ENCODE assay signal across 8 cellular contexts in the genomic region with DNA sequence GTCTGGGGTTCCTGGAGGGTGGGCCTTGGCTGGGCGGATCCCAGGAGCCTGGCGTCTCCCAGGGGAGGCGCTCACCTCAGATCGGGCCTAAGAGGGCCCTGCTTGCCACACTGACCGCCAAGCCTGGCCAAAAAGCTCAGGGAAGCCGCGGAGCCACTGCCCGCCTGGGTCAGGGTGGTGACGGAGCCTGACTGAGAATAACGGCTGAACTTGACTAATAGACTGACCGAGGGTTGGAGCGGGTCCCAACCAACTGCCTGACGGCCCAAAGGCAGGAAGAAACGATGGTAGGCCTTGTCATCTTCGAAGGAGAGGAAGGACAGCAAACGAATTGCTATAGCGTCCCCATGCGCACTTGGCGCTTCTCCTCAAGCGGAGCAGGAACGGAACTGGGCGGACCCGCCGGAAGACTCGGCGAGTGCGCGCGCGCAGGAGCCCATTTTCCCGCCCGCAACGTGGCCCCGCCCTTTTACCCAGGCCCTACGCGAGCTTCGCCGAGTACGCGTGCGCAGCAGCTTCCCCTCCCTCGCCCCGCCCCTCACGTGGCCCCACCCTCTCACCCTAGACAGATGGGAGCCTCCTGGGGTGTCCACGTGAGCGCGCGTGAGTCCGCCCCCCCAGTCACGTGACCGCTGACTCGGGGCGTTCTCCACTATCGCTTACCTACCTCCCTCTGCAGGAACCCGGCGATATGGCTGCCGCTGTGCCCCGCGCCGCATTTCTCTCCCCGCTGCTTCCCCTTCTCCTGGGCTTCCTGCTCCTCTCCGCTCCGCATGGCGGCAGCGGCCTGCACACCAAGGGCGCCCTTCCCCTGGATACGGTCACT. TPM values are rescaled to one million over a fixed set of nuclear protein-coding genes. Genes with fewer than 3 reads are reported as not detected.
DNase-seq lines count a peak whose midpoint lies in the region; ATAC-seq and TF ChIP-seq lines count a peak whose summit lies in the region.

A gene (plus strand): TSS at position 652 of the 826 bp plus-strand sequence. CDS start 40 bp downstream, at position 692.
A gene (minus strand): TSS at position 391 of the 826 bp plus-strand sequence. CDS start 7,895 bp downstream, outside the sequence.

- ATAC-seq in GM19372 (IDR thresholded peaks at IDR 0.05; ENCODE audit: low read depth, unreplicated experiment) (peak; percentile 70), HG03558 (IDR thresholded peaks at IDR 0.05; ENCODE audit: extremely low read depth, unreplicated experiment) (peak; percentile 46), right lobe of liver (peak; percentile 82 to 94 (median 90))

- intact Hi-C loops in right lobe of liver (cut with DNase I), result no loop called here

- peak; percentile 89 for TF ChIP-seq POLR2A in right lobe of liver (IDR thresholded peaks at IDR 0.05)

- H3K9me3 ChIP-seq in right lobe of liver, result no peaks in the 10 kb centered on the region

- peak within 1 kb of the TSS; percentile 83 to 95 (median 95) for H3K27ac ChIP-seq in right lobe of liver

- DNase-seq in CD1c-positive myeloid dendritic cell (ENCODE audit: extremely low spot score), result peak; percentile 100
- DNase-seq in NCI-H748 treated with DMSO at 0.1 percent for 48 hours (lab: John Stamatoyannopoulos, UW), result peak; percentile 96
- DNase-seq in activated CD4-positive, alpha-beta T cell treated with anti-CD3 and anti-CD28 coated beads, Interleukin-2, amount 50 U/mL, for 4 hours, result peak; percentile 100
- DNase-seq in dermis blood vessel endothelial cell, result peak; percentile 99
- DNase-seq in right lobe of liver, result peak; percentile 100
- DNase-seq in stimulated activated CD4-positive, alpha-beta T cell treated with anti-CD3 and anti-CD28 coated beads, Interleukin-4, amount 100 ng/mL, for 4 hours, result peak; percentile 100

- no peaks in the 10 kb centered on the region for H3K27me3 ChIP-seq in right lobe of liver

- under 1% methylated on average over 20 of the region's 67 CpGs for WGBS in right lobe of liver (ENCODE audit: insufficient coverage, low coverage, low lambda C conversion rate, missing lambda C conversion rate)

- H3K4me3 ChIP-seq in right lobe of liver, result peak within 1 kb of the TSS; percentile 87 to 96 (median 93)

- H3K36me3 ChIP-seq in right lobe of liver, result peaks cover 0 to 12% (median 0%) of the 10 kb centered on the region in 4 donors

- TF ChIP-seq CTCF in right lobe of liver (IDR thresholded peaks at IDR 0.05), result peak; percentile 43 to 64 (median 52)

- peaks cover 0 to 18% (median 10%) of the 10 kb centered on the region in 4 donors for H3K4me1 ChIP-seq in right lobe of liver

RNA-seq across cellular contexts. Expression of the first gene that starts in this region (rescaled TPM):
- total RNA-seq in dermis blood vessel endothelial cell, result 70.2 and 92.7 TPM in 2 replicates
- 100 to 1,000 TPM in 3 of 6 experiments, 10 to 100 TPM in 3; 41.7 to 124 (median 94.3) TPM for total RNA-seq in right lobe of liver

RNA-seq across cellular contexts. Expression of the second gene that starts in this region (rescaled TPM):
- total RNA-seq in dermis blood vessel endothelial cell, result 3.1 and 5.1 TPM in 2 replicates
- 1 to 10 TPM; 3.6 to 8.9 (median 6.7) TPM for total RNA-seq in right lobe of liver

Comparison
In these comparisons a context has a peak if more than half of its experiments do, and no peak if none do; other contexts are left out.
1. Peak in every context shown above with its lines: DNase-seq, ATAC-seq, H3K4me3 ChIP-seq and H3K27ac ChIP-seq.